In the genomic region with DNA sequence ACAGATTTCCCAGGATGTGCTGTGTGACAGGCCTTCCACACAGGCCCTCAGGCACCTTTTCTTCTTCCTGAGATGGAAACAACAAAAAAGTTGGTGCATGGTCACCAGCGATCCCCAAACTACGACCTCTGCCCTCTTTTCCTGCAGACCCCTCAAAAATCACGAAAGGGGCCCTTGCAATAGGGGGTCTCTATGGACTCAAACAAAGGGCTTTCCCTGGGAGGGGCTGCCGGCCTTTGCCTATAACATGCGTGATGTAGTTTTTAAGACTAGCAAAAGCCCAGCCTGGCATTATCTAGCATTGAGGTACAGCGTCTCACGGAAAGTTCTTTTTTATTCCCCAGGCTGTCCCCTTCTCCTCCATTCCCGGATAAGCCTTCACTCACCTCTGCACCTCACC, we compare ENCODE assay signal across 20 cellular contexts.
"Had no signal": no experiment of that assay in that cellular context is flagged by ENCODE, and none has a peak within 500 bp of the region (broad histone marks: within the 10 kb centered on the region; RNA-seq: fewer than 3 reads in every experiment).

No MANE protein-coding gene starts in this region.

- H3K9me3 Mint-ChIP-seq: mesothelial cell of epicardium had no signal

- H3K27ac Mint-ChIP-seq: mesothelial cell of epicardium had no signal

- DNase-seq: dermis blood vessel endothelial cell; dorsolateral prefrontal cortex; effector CD4-positive, alpha-beta T cell; effector memory CD4-positive, alpha-beta T cell; esophagus squamous epithelium; foreskin fibroblast; foreskin melanocyte; gastrocnemius medialis; glutamatergic neuron; head of caudate nucleus; heart right ventricle; hippocampal formation; left cardiac atrium; left lung; left ventricle myocardium superior; lower lobe of right lung; mesenchymal stem cell; mucosa of descending colon had no signal

- H3K4me3 Mint-ChIP-seq: mesothelial cell of epicardium had no signal

- H3K27me3 ChIP-seq: dorsolateral prefrontal cortex, gastrocnemius medialis had no signal

- H3K36me3 Mint-ChIP-seq: mesothelial cell of epicardium had no signal

- H3K36me3 ChIP-seq: esophagus squamous epithelium, gastrocnemius medialis, heart right ventricle, left lung, lower lobe of right lung had no signal

- H3K4me3 ChIP-seq: coronary artery, dorsolateral prefrontal cortex, esophagus squamous epithelium, gastrocnemius medialis, heart right ventricle, left lung, lower lobe of right lung, mucosa of descending colon had no signal

- ATAC-seq: gastrocnemius medialis, heart right ventricle, left cardiac atrium, left lung, left ventricle myocardium superior, lower lobe of right lung, mucosa of descending colon had no signal

- H3K27ac ChIP-seq: coronary artery, dorsolateral prefrontal cortex, esophagus squamous epithelium, gastrocnemius medialis, heart right ventricle, left lung, lower lobe of right lung had no signal

- H3K9me3 ChIP-seq: esophagus squamous epithelium, gastrocnemius medialis, heart right ventricle, left lung, lower lobe of right lung, mucosa of descending colon had no signal
